ENCODE assay signal across 29 cellular contexts in genomic region chr13:96379967-96380366, GRCh38.
"Had no signal": no experiment of that assay in that cellular context is flagged by ENCODE, and none has a peak within 500 bp of the region (broad histone marks: within the 10 kb centered on the region; RNA-seq: fewer than 3 reads in every experiment).

No MANE protein-coding gene starts in this region.

- FAIRE-seq: colon, endometrium had no signal

- ATAC-seq: activated CD4-positive, alpha-beta T cell treated with anti-CD3 and anti-CD28 coated beads for 36 hours; activated CD8-positive, alpha-beta memory T cell treated with anti-CD3 and anti-CD28 coated beads, Interleukin-2, amount 10 ng/mL, durations not matched to agents 7 days and 5 days; activated CD8-positive, alpha-beta T cell treated with anti-CD3 and anti-CD28 coated beads, Interleukin-2, amount 10 ng/mL, durations not matched to agents 7 days and 5 days; activated naive CD8-positive, alpha-beta T cell treated with anti-CD3 and anti-CD28 coated beads, Interleukin-2, amount 50 U/mL, for 24 hours; body of pancreas; gastroesophageal sphincter; heart right ventricle had no signal

- DNase-seq: activated CD4-positive, alpha-beta memory T cell treated with anti-CD3 and anti-CD28 coated beads for 36 hours; activated CD4-positive, alpha-beta T cell treated with anti-CD3 and anti-CD28 coated beads for 36 hours; activated CD4-positive, alpha-beta T cell treated with anti-CD3 and anti-CD28 coated beads, Interleukin-2, amount 10 ng/mL, durations not matched to agents 24 days and 14 days; activated CD4-positive, CD25-positive, alpha-beta regulatory T cell; activated CD4-positive, CD25-positive, alpha-beta regulatory T cell treated with anti-CD3 and anti-CD28 coated beads, Interleukin-2, amount 50 U/mL, for 72 hours; activated CD8-positive, alpha-beta memory T cell treated with anti-CD3 and anti-CD28 coated beads, Interleukin-2, amount 10 ng/mL, durations not matched to agents 7 days and 5 days; activated CD8-positive, alpha-beta memory T cell treated with anti-CD3 and anti-CD28 coated beads, Interleukin-2, amount 50 U/mL, for 4 hours; activated CD8-positive, alpha-beta T cell treated with anti-CD3 and anti-CD28 coated beads, Interleukin-2, amount 10 ng/mL, durations not matched to agents 7 days and 5 days; activated effector memory CD4-positive, alpha-beta T cell treated with anti-CD3 and anti-CD28 coated beads, Interleukin-2, amount 50 U/mL, for 16 hours; activated naive CD4-positive, alpha-beta T cell treated with anti-CD3 and anti-CD28 coated beads for 36 hours; activated naive CD8-positive, alpha-beta T cell treated with anti-CD3 and anti-CD28 coated beads for 36 hours; activated naive CD8-positive, alpha-beta T cell treated with anti-CD3 and anti-CD28 coated beads, Interleukin-2, amount 50 U/mL, for 24 hours; activated T-cell treated with anti-CD3 and anti-CD28 coated beads, Interleukin-2, amount 50 U/mL, for 1 hour; activated T-cell treated with anti-CD3 and anti-CD28 coated beads, Interleukin-2, amount 50 U/mL, for 48 hours; adrenal gland; amygdala; aorta; body of pancreas; caudate nucleus; cortex of kidney; dermis blood vessel endothelial cell; effector CD8-positive, alpha-beta T cell; esophagus squamous epithelium; foreskin melanocyte; heart right ventricle; T-helper 2 cell had no signal
